Comparison of ENCODE assay signal across 1 cellular context in genomic region chr19:4197228-4197624, GRCh38.
TF ChIP-seq lines count a peak whose summit lies in the region.

No MANE protein-coding gene starts in this region.

TF ChIP-seq in HEK293, 187 proteins besides CTCF, POLR2A, EP300 and RAD21:
- no peak for TF ChIP-seq ZBTB48 (tag by site-specific recombination; IDR thresholded peaks at IDR 0.05)
- peak; percentile 95; the same call in 1 of the 2 replicates for TF ChIP-seq ZNF580 (tag by site-specific recombination; IDR thresholded peaks at IDR 0.05)
- peak; percentile 33; the same call in 1 of the 2 replicates for TF ChIP-seq ZNF707 (tag by site-specific recombination; IDR thresholded peaks at IDR 0.05)
- no peak for TF ChIP-seq ZSCAN4 (tag by site-specific recombination; IDR thresholded peaks at IDR 0.05)
